ENCODE assay signal across 1 cellular context in the genomic region with DNA sequence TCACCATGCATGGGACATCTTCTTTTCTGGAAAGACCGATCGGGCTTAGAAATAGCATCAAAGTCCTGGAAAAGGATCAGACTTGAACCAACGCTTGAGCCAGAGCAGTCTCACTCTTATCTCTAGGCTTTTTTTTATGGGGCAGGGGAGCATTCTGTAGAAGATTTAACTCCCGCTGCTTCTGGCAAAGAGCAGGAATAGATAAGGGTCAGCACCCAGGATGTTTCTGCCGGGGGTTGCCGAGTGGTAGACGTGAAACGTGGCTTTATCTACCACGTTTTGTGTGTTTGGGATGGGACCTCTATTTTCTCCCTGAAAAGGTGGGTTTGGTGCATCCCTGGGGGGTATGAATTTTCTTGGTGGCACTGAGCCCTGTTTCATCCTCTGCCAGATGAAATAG.
A peak's percentile ranks its signal among the peaks of the same experiment; 100 is the strongest.
TF ChIP-seq lines count a peak whose summit lies in the region.

No MANE protein-coding gene starts in this region.

TF ChIP-seq in K562, 482 proteins besides CTCF, POLR2A, EP300 and RAD21 (continued from another document):
- TF ChIP-seq ZNF561 (CRISPR knock-in tag; conservative IDR thresholded peaks at IDR 0.05) (no peak), PPARD (CRISPR knock-in tag; IDR thresholded peaks at IDR 0.05) (no peak), ARID1B (IDR thresholded peaks at IDR 0.05) (0 out of 2 replicates have a peak, but pooled peaks have one; percentile 15), MCM2 (IDR thresholded peaks at IDR 0.05; ENCODE audit: low read depth) (no peak), TCF3 (CRISPR knock-in tag; IDR thresholded peaks at IDR 0.05) (0 out of 2 replicates have a peak, but pooled peaks have one; percentile 11), KLF10 (CRISPR knock-in tag; IDR thresholded peaks at IDR 0.05) (no peak), ZNF384 (IDR thresholded peaks at IDR 0.05; ENCODE audit: low read depth, low read length) (0 out of 2 replicates have a peak, but pooled peaks have one; percentile 7), CBFA2T3 (IDR thresholded peaks at IDR 0.05) (peak; percentile 53), DPF2 (IDR thresholded peaks at IDR 0.05) (0 out of 2 replicates have a peak, but pooled peaks have one; percentile 20), MECOM (CRISPR knock-in tag; IDR thresholded peaks at IDR 0.05) (no peak), KDM2B (CRISPR knock-in tag; IDR thresholded peaks at IDR 0.05) (no peak), TARDBP (IDR thresholded peaks at IDR 0.05) (no peak), SIN3A (IDR thresholded peaks at IDR 0.05; ENCODE audit: borderline replicate concordance in 2 of 2, control insufficient read depth in 1 of 2, low read depth in 2 of 2, low read length in 2 of 2) (no peak), CBFA2T2 (conservative IDR thresholded peaks at IDR 0.05) (peak; percentile 43)
